Comparison of ENCODE assay signal across 24 cellular contexts in genomic region chr12:131357920-131358319, GRCh38.
"Had no signal": no experiment of that assay in that cellular context is flagged by ENCODE, and none has a peak within 500 bp of the region (broad histone marks: within the 10 kb centered on the region; RNA-seq: fewer than 3 reads in every experiment).

No MANE protein-coding gene starts in this region.

- H3K27ac ChIP-seq: esophagus squamous epithelium, gastroesophageal sphincter, left ventricle myocardium inferior, lower lobe of right lung, parathyroid adenoma, psoas muscle, spleen, tibial artery, upper lobe of left lung had no signal

- DNase-seq: effector memory CD8-positive, alpha-beta T cell; esophagus squamous epithelium; foreskin fibroblast; immature natural killer cell; kidney; left cardiac atrium; left ventricle myocardium inferior; lower lobe of right lung; naive B cell; psoas muscle; spleen; stimulated activated CD4-positive, alpha-beta T cell treated with anti-CD3 and anti-CD28 coated beads, Interleukin-15, amount 100 ng/mL, for 24 hours; stimulated activated CD4-positive, alpha-beta T cell treated with anti-CD3 and anti-CD28 coated beads, Interleukin-1b, Interleukin-23, amount 100 ng/mL, for 48 hours; stimulated activated CD4-positive, alpha-beta T cell treated with anti-CD3 and anti-CD28 coated beads, Interleukin-4, amount 100 ng/mL, for 24 hours; tibial artery; upper lobe of left lung had no signal

- H3K4me3 Mint-ChIP-seq: dendritic cell treated with granulocyte-macrophage colony-stimulating factor and Interleukin-4, amounts not matched to agents 40 ng/mL and 50 ng/mL, for 4 days; effector memory CD8-positive, alpha-beta T cell; immature natural killer cell; memory B cell; naive B cell; nephron; stimulated activated memory B cell treated with anti-CD40 and anti-IgM and Interleukin-4, amounts not matched to agents 10 μg/mL and 1 μg/mL and 100 μg/mL, for 72 hours; stimulated activated naive CD8-positive, alpha-beta T cell treated with anti-CD3 and anti-CD28 coated beads, Interleukin-15, Interleukin-2, amounts not matched to agents 100 ng/mL and 50 ng/mL, for 24 hours had no signal

- H3K4me1 Mint-ChIP-seq: immature natural killer cell; memory B cell; naive B cell; stimulated activated memory B cell treated with anti-CD40 and anti-IgM and Interleukin-4, amounts not matched to agents 10 μg/mL and 1 μg/mL and 100 μg/mL, for 72 hours had no signal

- H3K9me3 Mint-ChIP-seq: dendritic cell treated with granulocyte-macrophage colony-stimulating factor and Interleukin-4, amounts not matched to agents 40 ng/mL and 50 ng/mL, for 4 days; effector memory CD8-positive, alpha-beta T cell; memory B cell; nephron; stimulated activated memory B cell treated with anti-CD40 and anti-IgM and Interleukin-4, amounts not matched to agents 10 μg/mL and 1 μg/mL and 100 μg/mL, for 72 hours; stimulated activated naive CD8-positive, alpha-beta T cell treated with anti-CD3 and anti-CD28 coated beads, Interleukin-15, Interleukin-2, amounts not matched to agents 100 ng/mL and 50 ng/mL, for 24 hours had no signal

- H3K4me3 ChIP-seq: esophagus squamous epithelium, gastroesophageal sphincter, left ventricle myocardium inferior, lower lobe of right lung, psoas muscle, spleen, tibial artery, upper lobe of left lung had no signal

- H3K27ac Mint-ChIP-seq: dendritic cell treated with granulocyte-macrophage colony-stimulating factor and Interleukin-4, amounts not matched to agents 40 ng/mL and 50 ng/mL, for 4 days; effector memory CD8-positive, alpha-beta T cell; immature natural killer cell; memory B cell; naive B cell; stimulated activated memory B cell treated with anti-CD40 and anti-IgM and Interleukin-4, amounts not matched to agents 10 μg/mL and 1 μg/mL and 100 μg/mL, for 72 hours; stimulated activated naive CD8-positive, alpha-beta T cell treated with anti-CD3 and anti-CD28 coated beads, Interleukin-15, Interleukin-2, amounts not matched to agents 100 ng/mL and 50 ng/mL, for 24 hours had no signal

- H3K36me3 Mint-ChIP-seq: immature natural killer cell; memory B cell; naive B cell; stimulated activated memory B cell treated with anti-CD40 and anti-IgM and Interleukin-4, amounts not matched to agents 10 μg/mL and 1 μg/mL and 100 μg/mL, for 72 hours had no signal

- ATAC-seq: effector memory CD8-positive, alpha-beta T cell; gastroesophageal sphincter; left cardiac atrium; lower lobe of right lung; psoas muscle; sciatic nerve; stimulated activated memory B cell treated with anti-CD40 and anti-IgM and Interleukin-4, amounts not matched to agents 10 μg/mL and 1 μg/mL and 100 μg/mL, for 72 hours had no signal
